ENCODE assay signal across 8 cellular contexts in the genomic region with DNA sequence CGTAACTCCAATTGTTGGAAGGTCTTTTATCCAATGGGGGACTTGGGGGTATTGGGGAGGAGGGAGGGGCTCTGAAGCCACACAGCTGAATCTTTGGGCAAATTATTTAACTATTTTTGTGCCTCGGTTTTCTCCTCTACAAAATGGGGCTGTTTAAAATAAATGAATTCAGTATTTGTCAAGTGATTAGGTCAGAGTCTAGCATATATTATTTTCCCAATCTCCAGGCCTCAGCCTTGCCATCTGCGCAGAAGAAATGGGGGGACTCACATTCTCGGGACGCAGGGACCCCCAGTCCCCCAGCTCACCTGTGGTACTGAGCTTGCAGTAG. TPM values are rescaled to one million over a fixed set of nuclear protein-coding genes. Genes with fewer than 3 reads are reported as not detected.
DNase-seq lines count a peak whose midpoint lies in the region; ATAC-seq and TF ChIP-seq lines count a peak whose summit lies in the region.

No MANE protein-coding gene starts in this region.

- CTCF ChIA-PET in HEK293 (lab: Yijun Ruan, JAX) = interaction anchor here (0.8 to 1.3 kb wide), 4 partner anchors 12 to 98 kb away, joined by 3 to 4 read pairs (median 3); no protein-coding TSS in a partner anchor

- H3K4me3 Mint-ChIP-seq in activated T-helper 17 cell treated with anti-CD3 and anti-CD28 coated beads, Interleukin-2, amount 50 U/mL, for 72 hours = peak overlapping the region; percentile 89

- peaks cover 17% of the 10 kb centered on the region for H3K4me1 ChIP-seq in HEK293 (ENCODE audit: control insufficient read depth, insufficient read depth, low read length)
- peaks cover 5% of the 10 kb centered on the region for H3K4me1 ChIP-seq in iPS-15b (ENCODE audit: control insufficient read depth, insufficient read depth, low read length)
- peaks cover 45 to 91% (median 81%) of the 10 kb centered on the region in 6 donors for H3K4me1 ChIP-seq in spleen

- H3K9ac ChIP-seq in iPS-15b (ENCODE audit: low read depth, low read length) = no peak overlapping the region

- H3K4me3 ChIP-seq in HEK293 (ENCODE audit: low read depth, low read length) (peak overlapping the region; percentile 59), iPS-15b (ENCODE audit: low read depth, low read length) (peak overlapping the region; percentile 56), spleen (peak overlapping the region; percentile 66 to 93 (median 75))

- H3K36me3 Mint-ChIP-seq in activated T-helper 17 cell treated with anti-CD3 and anti-CD28 coated beads, Interleukin-2, amount 50 U/mL, for 72 hours (ENCODE audit: low read depth) = peaks cover 59% of the 10 kb centered on the region

- H3K27me3 Mint-ChIP-seq in activated T-helper 17 cell treated with anti-CD3 and anti-CD28 coated beads, Interleukin-2, amount 50 U/mL, for 72 hours = no peaks in the 10 kb centered on the region

- POLR2A ChIA-PET in HEK293 (lab: Yijun Ruan, JAX) = no interaction called here

- intact Hi-C loops in spleen (cut with DNase I; ENCODE audit: low total_unique reads) = no loop called here

- no peak for DNase-seq in spleen
- no peak for DNase-seq in RKO (ENCODE audit: low spot score)
- no peak for DNase-seq in stimulated activated CD8-positive, alpha-beta memory T cell treated with anti-CD3 and anti-CD28 coated beads, Interleukin-4, amount 100 ng/mL, for 48 hours
- no peak for DNase-seq in DMS 273 treated with DMSO at 0.1 percent for 48 hours (lab: John Stamatoyannopoulos, UW)

- peaks cover 17% of the 10 kb centered on the region for H3K4me1 Mint-ChIP-seq in activated T-helper 17 cell treated with anti-CD3 and anti-CD28 coated beads, Interleukin-2, amount 50 U/mL, for 72 hours

- H3K9me3 ChIP-seq in HEK293 (ENCODE audit: control insufficient read depth, insufficient read depth, low read depth, low read length) = no peaks in the 10 kb centered on the region
- H3K9me3 ChIP-seq in iPS-15b (ENCODE audit: control insufficient read depth, insufficient read depth, low read length) = no peaks in the 10 kb centered on the region
- H3K9me3 ChIP-seq in spleen = no peaks in the 10 kb centered on the region

- H3K27me3 ChIP-seq in iPS-15b (ENCODE audit: control insufficient read depth, insufficient read depth, low read length) (no peaks in the 10 kb centered on the region), spleen (replicated peaks in 1 of 7) (no peaks in the 10 kb centered on the region)

- TF ChIP-seq POLR2A in spleen (IDR thresholded peaks at IDR 0.05) = no peak

- no peak for TF ChIP-seq CTCF in HEK293 (tag by site-specific recombination; IDR thresholded peaks at IDR 0.05)
- no peak for TF ChIP-seq CTCF in spleen (IDR thresholded peaks at IDR 0.05 in 8 of 11, conservative IDR thresholded peaks at IDR 0.05 in 3 of 11)

- no peak for ATAC-seq in activated T-helper 17 cell treated with anti-CD3 and anti-CD28 coated beads, Interleukin-2, amount 50 U/mL, for 72 hours (replicated peaks)
- no peak for ATAC-seq in HG02938 (IDR thresholded peaks at IDR 0.05; ENCODE audit: unreplicated experiment)

- peak overlapping the region; percentile 90 for H3K27ac Mint-ChIP-seq in activated T-helper 17 cell treated with anti-CD3 and anti-CD28 coated beads, Interleukin-2, amount 50 U/mL, for 72 hours

- WGBS in spleen, 5 donors = 21 to 27% (median 23%) methylated on average over 5 of the region's 5 CpGs

- H3K36me3 ChIP-seq in HEK293 (ENCODE audit: control insufficient read depth in 2 of 2, insufficient read depth in 1 of 2, low read length in 2 of 2) (peaks cover 11 to 41% of the 10 kb centered on the region in 2 experiments), iPS-15b (ENCODE audit: control insufficient read depth, insufficient read depth, low read length) (peaks cover 7% of the 10 kb centered on the region), spleen (peaks cover 10 to 51% (median 40%) of the 10 kb centered on the region in 6 donors)

- H3K27ac ChIP-seq in HEK293 (ENCODE audit: extremely low read depth, low read depth, low read length) (peak overlapping the region; percentile 75; the same call in 1 of the 2 replicates), spleen (peak overlapping the region; percentile 79 to 99 (median 96))

- H3K9me3 Mint-ChIP-seq in activated T-helper 17 cell treated with anti-CD3 and anti-CD28 coated beads, Interleukin-2, amount 50 U/mL, for 72 hours = no peaks in the 10 kb centered on the region

TF ChIP-seq in HEK293, 187 proteins besides CTCF, POLR2A, EP300 and RAD21:
- TF ChIP-seq ZNF664 (tag by site-specific recombination; IDR thresholded peaks at IDR 0.05) = peak; percentile 67
- TF ChIP-seq ZNF544 (tag by site-specific recombination; IDR thresholded peaks at IDR 0.05) = no peak
- TF ChIP-seq ZNF600 (tag by site-specific recombination; IDR thresholded peaks at IDR 0.05) = no peak
- no peak for TF ChIP-seq ZNF169 (tag by site-specific recombination; IDR thresholded peaks at IDR 0.05)
- TF ChIP-seq ZNF785 (tag by site-specific recombination; IDR thresholded peaks at IDR 0.05) = no peak
TF ChIP-seq in HEK293: peak in this region for 1.

RNA-seq across cellular contexts. Expression of a gene that starts 1.5 kb away (rescaled TPM):
- 100 to 1,000 TPM; 348 to 436 TPM for total RNA-seq in activated T-helper 17 cell treated with anti-CD3 and anti-CD28 coated beads, Interleukin-2, amount 50 U/mL, for 72 hours
- total RNA-seq in spleen = 100 to 1,000 TPM; 325 to 569 (median 425) TPM
- 100 to 1,000 TPM; 428 to 618 (median 514) TPM for polyA plus RNA-seq in spleen

RNA-seq across cellular contexts. Expression of a gene that starts 31.7 kb away (rescaled TPM):
- total RNA-seq in activated T-helper 17 cell treated with anti-CD3 and anti-CD28 coated beads, Interleukin-2, amount 50 U/mL, for 72 hours = 1 to 10 TPM; 2.5 to 3.5 TPM
- total RNA-seq in spleen = 10 to 100 TPM; 31.7 to 88.0 (median 40.2) TPM
- 10 to 100 TPM; 12.0 to 46.7 (median 22.8) TPM for polyA plus RNA-seq in spleen

RNA-seq across cellular contexts. Expression of a gene that starts 33.3 kb away (rescaled TPM):
- total RNA-seq in activated T-helper 17 cell treated with anti-CD3 and anti-CD28 coated beads, Interleukin-2, amount 50 U/mL, for 72 hours = 1 to 10 TPM; 1.9 to 2.6 TPM
- total RNA-seq in spleen = 10 to 100 TPM; 22.6 to 41.5 (median 33.4) TPM
- polyA plus RNA-seq in spleen = 10 to 100 TPM in 1 of 3 donors, 1 to 10 TPM in 2; 5.1 to 22.7 (median 6.1) TPM

Comparison
In these comparisons a context has a peak if more than half of its experiments do, and no peak if none do; other contexts are left out.
1. RNA of a gene that starts 31.7 kb away (total RNA-seq): 31.7 to 88.0 TPM in spleen; 2.5 to 3.5 TPM in activated T-helper 17 cell treated with anti-CD3 and anti-CD28 coated beads, Interleukin-2, amount 50 U/mL, for 72 hours; every median in the first group is over 4 times any median in the second.
2. RNA of a gene that starts 33.3 kb away (total RNA-seq): 22.6 to 41.5 TPM in spleen; 1.9 to 2.6 TPM in activated T-helper 17 cell treated with anti-CD3 and anti-CD28 coated beads, Interleukin-2, amount 50 U/mL, for 72 hours; every median in the first group is over 4 times any median in the second.
3. Peak in every context shown above with its lines, with median percentiles within 50 percentile points of each other: H3K4me3 ChIP-seq.